Comparison of ENCODE assay signal across 11 cellular contexts in genomic region chr6:52417675-52418111, GRCh38. TPM values are rescaled to one million over a fixed set of nuclear protein-coding genes. Genes with fewer than 3 reads are reported as not detected.
A peak's percentile ranks its signal among the peaks of the same experiment; 100 is the strongest.
DNase-seq lines count a peak whose midpoint lies in the region; ATAC-seq and TF ChIP-seq lines count a peak whose summit lies in the region.
"Had no signal": no experiment of that assay in that cellular context is flagged by ENCODE, and none has a peak within 500 bp of the region (broad histone marks: within the 10 kb centered on the region; RNA-seq: fewer than 3 reads in every experiment).

No MANE protein-coding gene starts in this region.

- CTCF ChIA-PET in GM10248 (lab: Yijun Ruan, JAX), result interaction anchor here (1.1 to 6.9 kb wide), 20 partner anchors 10 to 258 kb away, joined by 3 to 89 read pairs (median 6); partner anchors contain the start of genes MCM3, PAQR8 and TRAM2

- H3F3A ChIP-seq in GM23248 (ENCODE audit: insufficient read depth), result peaks cover 61% of the 10 kb centered on the region

- no peak for ATAC-seq in GM21529 (IDR thresholded peaks at IDR 0.05; ENCODE audit: unreplicated experiment)
- ATAC-seq: activated CD4-positive, alpha-beta T cell treated with anti-CD3 and anti-CD28 coated beads for 36 hours had no signal

- H3K79me2 ChIP-seq in GM23248 (ENCODE audit: insufficient read depth), result peaks cover 28% of the 10 kb centered on the region

- H4K20me1 ChIP-seq in GM23248 (ENCODE audit: insufficient read depth), result no peaks in the 10 kb centered on the region

- no peaks in the 10 kb centered on the region for H3K9me3 ChIP-seq in GM23248 (ENCODE audit: low read depth)

- H3K9ac ChIP-seq in GM23248, result peak overlapping the region; percentile 72

- no peaks in the 10 kb centered on the region for H3K27me3 ChIP-seq in GM23248 (replicated peaks; ENCODE audit: insufficient read depth)

- peaks cover 52% of the 10 kb centered on the region for H3K4me1 ChIP-seq in GM23248 (ENCODE audit: insufficient read depth)

- DNase-seq in GM23248 (peak; percentile 95), SHP77 (lab: John Stamatoyannopoulos, UW) (peak; percentile 40 to 58), fibroblast of peridontal ligament (ENCODE audit: extremely low read depth) (peak; percentile 90), pulmonary artery endothelial cell (ENCODE audit: low read depth, low spot score) (peak; percentile 84), NCI-H510A treated with DMSO at 0.1 percent for 48 hours (lab: John Stamatoyannopoulos, UW) (no peak), GM10248 (ENCODE audit: extremely low spot score) (no peak)
- DNase-seq in stimulated activated CD4-positive, alpha-beta T cell treated with anti-CD3 and anti-CD28 coated beads, Interleukin-4, amount 100 ng/mL, for 4 hours, result no peak
- DNase-seq: activated CD4-positive, alpha-beta T cell treated with anti-CD3 and anti-CD28 coated beads for 36 hours; cortex of kidney; NCI-H1930 had no signal

- H3K27ac ChIP-seq in GM23248, result peak overlapping the region; percentile 95

- TF ChIP-seq CTCF in GM10248 (IDR thresholded peaks at IDR 0.05; ENCODE audit: control extremely low read depth, extremely low read depth, low read depth, missing control alignments), result no peak

- POLR2A ChIA-PET in GM10248 (lab: Yijun Ruan, JAX), result no interaction called here

- in situ Hi-C loops in GM23248 (cut with MboI), result loop anchor here (10.0 kb wide), 1 partner anchor 177 kb away; no protein-coding TSS in a partner anchor

- 21 to 22% methylated on average over 5 of the region's 5 CpGs for WGBS in GM23248 (ENCODE audit: low coverage in 1 of 2, low lambda C conversion rate in 2 of 2, missing lambda C conversion rate in 2 of 2), 2 experiments

- no peaks in the 10 kb centered on the region for H3K9me2 ChIP-seq in GM23248 (ENCODE audit: insufficient read depth)

- peak overlapping the region; percentile 42; the same call in 1 of the 2 replicates for H2AFZ ChIP-seq in GM23248

- H3K36me3 ChIP-seq in GM23248 (ENCODE audit: low read depth), result no peaks in the 10 kb centered on the region

- H3K4me3 ChIP-seq in GM23248, result peak overlapping the region; percentile 42

- peak overlapping the region; percentile 36 for H3K4me2 ChIP-seq in GM23248 (ENCODE audit: unreplicated experiment)

RNA-seq across cellular contexts. Expression of gene EFHC1, which starts 2.4 kb away (rescaled TPM):
- total RNA-seq in GM23248 (2014; rRNA removed; shearing (Covaris generic)), result 21.6 and 36.1 TPM in 2 replicates
- 25.0 and 29.7 TPM in 2 replicates for polyA plus RNA-seq in GM23248 (2016; fragmentation: Nextera tagmentation; extraction: Ambion mirVana)
- 12.8 and 13.1 TPM in 2 replicates for total RNA-seq in pulmonary artery endothelial cell

RNA-seq across cellular contexts. Expression of gene PAQR8, which starts 55.7 kb away (rescaled TPM):
- total RNA-seq in GM23248 (2014; rRNA removed; shearing (Covaris generic)), result 1.5 and 3.4 TPM in 2 replicates
- 1.8 and 2.5 TPM in 2 replicates for polyA plus RNA-seq in GM23248 (2016; fragmentation: Nextera tagmentation; extraction: Ambion mirVana)
- total RNA-seq in pulmonary artery endothelial cell, result 4.2 and 7.5 TPM in 2 replicates

Comparison
In these comparisons a context has a peak if more than half of its experiments do, and no peak if none do; other contexts are left out.
1. DNase-seq: peak in GM23248 (single experiment), SHP77 (2 of 2), fibroblast of peridontal ligament (single experiment) and pulmonary artery endothelial cell (single experiment); none in stimulated activated CD4-positive, alpha-beta T cell treated with anti-CD3 and anti-CD28 coated beads, Interleukin-4, amount 100 ng/mL, for 4 hours (0 of 2), NCI-H510A treated with DMSO at 0.1 percent for 48 hours (single experiment) and GM10248 (single experiment).